Comparison of ENCODE assay signal across 28 cellular contexts in genomic region chr9:131298341-131298740, GRCh38. TPM values are rescaled to one million over a fixed set of nuclear protein-coding genes. Genes with fewer than 3 reads are reported as not detected.
"Had no signal": no experiment of that assay in that cellular context is flagged by ENCODE, and none has a peak within 500 bp of the region (broad histone marks: within the 10 kb centered on the region; RNA-seq: fewer than 3 reads in every experiment).

No MANE protein-coding gene starts in this region.

- H3K27ac Mint-ChIP-seq: activated naive CD4-positive, alpha-beta T cell treated with anti-CD3 and anti-CD28 coated beads for 36 hours; activated naive CD8-positive, alpha-beta T cell treated with anti-CD3 and anti-CD28 coated beads, Interleukin-2, amount 10 ng/mL, durations not matched to agents 7 days and 5 days; activated T-helper 1 cell treated with anti-CD3 and anti-CD28 coated beads, Interleukin-12 subunit alpha, Interleukin-12 subunit beta, Interleukin-2, Interleukin-4 antibody, amounts not matched to agents 30 ng/mL and 10 ng/mL and 1 ng/mL, durations not matched to agents 14 hours and 24 hours and 36 hours; dendritic cell treated with granulocyte-macrophage colony-stimulating factor and Interleukin-4, amounts not matched to agents 40 ng/mL and 50 ng/mL, for 4 days; naive thymus-derived CD4-positive, alpha-beta T cell; stimulated activated memory B cell treated with anti-CD40 and anti-IgM and Interleukin-4, amounts not matched to agents 10 μg/mL and 1 μg/mL and 100 μg/mL, for 72 hours had no signal

- H3K4me3 ChIP-seq: ascending aorta, esophagus muscularis mucosa, hepatocyte, right lobe of liver, stomach, tibial artery, upper lobe of right lung had no signal

- H3K9me3 ChIP-seq: ascending aorta, esophagus muscularis mucosa, right lobe of liver, stomach, tibial artery, upper lobe of right lung had no signal

- H3K27me3 ChIP-seq: ascending aorta, esophagus muscularis mucosa, foreskin keratinocyte, hepatocyte, right lobe of liver, stomach, tibial artery, upper lobe of right lung had no signal

- ATAC-seq: foreskin keratinocyte; naive thymus-derived CD4-positive, alpha-beta T cell; right lobe of liver; stimulated activated memory B cell treated with anti-CD40 and anti-IgM and Interleukin-4, amounts not matched to agents 10 μg/mL and 1 μg/mL and 100 μg/mL, for 72 hours; upper lobe of right lung had no signal

- H3K36me3 ChIP-seq: right lobe of liver, stomach, upper lobe of right lung had no signal

- H3K4me3 Mint-ChIP-seq: activated naive CD4-positive, alpha-beta T cell treated with anti-CD3 and anti-CD28 coated beads for 36 hours; activated naive CD8-positive, alpha-beta T cell treated with anti-CD3 and anti-CD28 coated beads, Interleukin-2, amount 10 ng/mL, durations not matched to agents 7 days and 5 days; activated T-helper 1 cell treated with anti-CD3 and anti-CD28 coated beads, Interleukin-12 subunit alpha, Interleukin-12 subunit beta, Interleukin-2, Interleukin-4 antibody, amounts not matched to agents 30 ng/mL and 10 ng/mL and 1 ng/mL, durations not matched to agents 14 hours and 24 hours and 36 hours; brain; dendritic cell treated with granulocyte-macrophage colony-stimulating factor and Interleukin-4, amounts not matched to agents 40 ng/mL and 50 ng/mL, for 4 days; naive thymus-derived CD4-positive, alpha-beta T cell; neural crest cell; stimulated activated memory B cell treated with anti-CD40 and anti-IgM and Interleukin-4, amounts not matched to agents 10 μg/mL and 1 μg/mL and 100 μg/mL, for 72 hours had no signal

- H3K4me2 ChIP-seq: hepatocyte had no signal

- H3K27ac ChIP-seq: ascending aorta, esophagus muscularis mucosa, foreskin keratinocyte, hepatocyte, right lobe of liver, stomach, tibial artery, upper lobe of right lung had no signal

- H3K4me1 ChIP-seq: ascending aorta, foreskin keratinocyte, right lobe of liver, tibial artery, upper lobe of right lung had no signal

- H3K79me2 ChIP-seq: hepatocyte had no signal

- H3K27me3 Mint-ChIP-seq: dendritic cell treated with granulocyte-macrophage colony-stimulating factor and Interleukin-4, amounts not matched to agents 40 ng/mL and 50 ng/mL, for 4 days; stimulated activated memory B cell treated with anti-CD40 and anti-IgM and Interleukin-4, amounts not matched to agents 10 μg/mL and 1 μg/mL and 100 μg/mL, for 72 hours had no signal

- H2AFZ ChIP-seq: hepatocyte had no signal

- H3K4me1 Mint-ChIP-seq: activated naive CD8-positive, alpha-beta T cell treated with anti-CD3 and anti-CD28 coated beads, Interleukin-2, amount 10 ng/mL, durations not matched to agents 7 days and 5 days; naive thymus-derived CD4-positive, alpha-beta T cell had no signal

- H3K36me3 Mint-ChIP-seq: activated naive CD8-positive, alpha-beta T cell treated with anti-CD3 and anti-CD28 coated beads, Interleukin-2, amount 10 ng/mL, durations not matched to agents 7 days and 5 days; brain; naive thymus-derived CD4-positive, alpha-beta T cell; stimulated activated memory B cell treated with anti-CD40 and anti-IgM and Interleukin-4, amounts not matched to agents 10 μg/mL and 1 μg/mL and 100 μg/mL, for 72 hours had no signal

- DNase-seq: activated CD4-positive, alpha-beta T cell treated with anti-CD3 and anti-CD28 coated beads for 4 hours; activated CD4-positive, alpha-beta T cell treated with anti-CD3 and anti-CD28 coated beads, Interleukin-2, amount 50 U/mL, for 4 hours; activated effector memory CD4-positive, alpha-beta T cell treated with anti-CD3 and anti-CD28 coated beads, Interleukin-2, amount 50 U/mL, for 16 hours; activated naive CD4-positive, alpha-beta T cell treated with anti-CD3 and anti-CD28 coated beads for 36 hours; activated naive CD8-positive, alpha-beta T cell treated with anti-CD3 and anti-CD28 coated beads, Interleukin-2, amount 10 ng/mL, durations not matched to agents 7 days and 5 days; activated T-cell treated with anti-CD3 and anti-CD28 coated beads, Interleukin-2, amount 50 U/mL, for 1 hour; caudate nucleus; foreskin keratinocyte; islet precursor cell; mammary epithelial cell; naive thymus-derived CD4-positive, alpha-beta T cell; right lobe of liver; small intestine; stimulated activated CD4-positive, alpha-beta T cell treated with anti-CD3 and anti-CD28 coated beads, Interleukin-1b, Interleukin-23, amount 100 ng/mL, for 48 hours; stimulated activated CD4-positive, alpha-beta T cell treated with anti-CD3 and anti-CD28 coated beads, Interleukin-4, amount 100 ng/mL, for 4 hours; stimulated activated CD8-positive, alpha-beta memory T cell treated with anti-CD3 and anti-CD28 coated beads, Interleukin-4, amount 100 ng/mL, for 48 hours; stomach; tibial artery; upper lobe of right lung had no signal

- H3K9me3 Mint-ChIP-seq: activated naive CD4-positive, alpha-beta T cell treated with anti-CD3 and anti-CD28 coated beads for 36 hours; activated naive CD8-positive, alpha-beta T cell treated with anti-CD3 and anti-CD28 coated beads, Interleukin-2, amount 10 ng/mL, durations not matched to agents 7 days and 5 days; activated T-helper 1 cell treated with anti-CD3 and anti-CD28 coated beads, Interleukin-12 subunit alpha, Interleukin-12 subunit beta, Interleukin-2, Interleukin-4 antibody, amounts not matched to agents 30 ng/mL and 10 ng/mL and 1 ng/mL, durations not matched to agents 14 hours and 24 hours and 36 hours; brain; dendritic cell treated with granulocyte-macrophage colony-stimulating factor and Interleukin-4, amounts not matched to agents 40 ng/mL and 50 ng/mL, for 4 days; naive thymus-derived CD4-positive, alpha-beta T cell; neural crest cell; stimulated activated memory B cell treated with anti-CD40 and anti-IgM and Interleukin-4, amounts not matched to agents 10 μg/mL and 1 μg/mL and 100 μg/mL, for 72 hours had no signal

RNA-seq across cellular contexts. Expression of gene PLPP7, which starts 8.8 kb away (rescaled TPM):
- total RNA-seq: activated T-helper 1 cell treated with anti-CD3 and anti-CD28 coated beads, Interleukin-12 subunit alpha, Interleukin-12 subunit beta, Interleukin-2, Interleukin-4 antibody, amounts not matched to agents 30 ng/mL and 10 ng/mL and 1 ng/mL, durations not matched to agents 14 hours and 24 hours and 36 hours; foreskin keratinocyte; T-helper 1 cell treated with Interleukin-12 subunit alpha and Interleukin-12 subunit beta and Interleukin-4 antibody, amounts not matched to agents 30 ng/mL and 1 ng/mL, for 36 hours had no signal
- polyA plus RNA-seq: foreskin keratinocyte, mammary epithelial cell had no signal

RNA-seq across cellular contexts. Expression of gene FAM78A, which starts 22.0 kb away (rescaled TPM):
- polyA plus RNA-seq: hepatocyte had no signal
